ENCODE assay signal across 15 cellular contexts in genomic region chr14:81330619-81331122, GRCh38.
"Had no signal": no experiment of that assay in that cellular context is flagged by ENCODE, and none has a peak within 500 bp of the region (broad histone marks: within the 10 kb centered on the region; RNA-seq: fewer than 3 reads in every experiment).

No MANE protein-coding gene starts in this region.

- H3K4me3 ChIP-seq: cardiac muscle cell, colonic mucosa, right atrium auricular region, spleen, upper lobe of left lung had no signal

- H3K4me3 Mint-ChIP-seq: activated B cell treated with CpG ODN at 0.5 μM for 24 hours; activated CD4-positive, alpha-beta T cell treated with anti-CD3 and anti-CD28 coated beads, Interleukin-2, amount 10 ng/mL, durations not matched to agents 7 days and 5 days; activated naive CD4-positive, alpha-beta T cell treated with anti-CD3 and anti-CD28 coated beads, Interleukin-2, amount 50 U/mL, for 24 hours; naive thymus-derived CD8-positive, alpha-beta T cell; stimulated activated naive B cell treated with anti-CD40 and anti-IgM and Interleukin-4, amounts not matched to agents 10 μg/mL and 1 μg/mL and 100 μg/mL, for 72 hours; T-helper 1 cell treated with Interleukin-12 subunit alpha and Interleukin-12 subunit beta and Interleukin-4 antibody, amounts not matched to agents 30 μg/mL and 1 μg/mL, for 36 hours had no signal

- H3K27ac Mint-ChIP-seq: activated B cell treated with CpG ODN at 0.5 μM for 24 hours; activated CD4-positive, alpha-beta T cell treated with anti-CD3 and anti-CD28 coated beads, Interleukin-2, amount 10 ng/mL, durations not matched to agents 7 days and 5 days; activated naive CD4-positive, alpha-beta T cell treated with anti-CD3 and anti-CD28 coated beads, Interleukin-2, amount 50 U/mL, for 24 hours; naive thymus-derived CD8-positive, alpha-beta T cell; stimulated activated naive B cell treated with anti-CD40 and anti-IgM and Interleukin-4, amounts not matched to agents 10 μg/mL and 1 μg/mL and 100 μg/mL, for 72 hours; T-helper 1 cell treated with Interleukin-12 subunit alpha and Interleukin-12 subunit beta and Interleukin-4 antibody, amounts not matched to agents 30 μg/mL and 1 μg/mL, for 36 hours had no signal

- DNase-seq: activated B cell treated with CpG ODN at 0.5 μM for 24 hours; activated CD4-positive, alpha-beta T cell treated with anti-CD3 and anti-CD28 coated beads, Interleukin-2, amount 10 ng/mL, durations not matched to agents 7 days and 5 days; activated T-cell treated with anti-CD3 and anti-CD28 coated beads, Interleukin-2, amount 50 U/mL, for 1 hour; colonic mucosa; left cardiac atrium; naive thymus-derived CD8-positive, alpha-beta T cell; spleen; stimulated activated CD4-positive, alpha-beta T cell treated with anti-CD3 and anti-CD28 coated beads, Interleukin-1b, Interleukin-23, amount 100 ng/mL, for 48 hours; stimulated activated naive B cell treated with anti-CD40 and anti-IgM and Interleukin-4, amounts not matched to agents 10 μg/mL and 1 μg/mL and 100 μg/mL, for 72 hours; upper lobe of left lung had no signal

- H3K9me3 Mint-ChIP-seq: activated B cell treated with CpG ODN at 0.5 μM for 24 hours; activated CD4-positive, alpha-beta T cell treated with anti-CD3 and anti-CD28 coated beads, Interleukin-2, amount 10 ng/mL, durations not matched to agents 7 days and 5 days; activated naive CD4-positive, alpha-beta T cell treated with anti-CD3 and anti-CD28 coated beads, Interleukin-2, amount 50 U/mL, for 24 hours; naive thymus-derived CD8-positive, alpha-beta T cell; stimulated activated naive B cell treated with anti-CD40 and anti-IgM and Interleukin-4, amounts not matched to agents 10 μg/mL and 1 μg/mL and 100 μg/mL, for 72 hours; T-helper 1 cell treated with Interleukin-12 subunit alpha and Interleukin-12 subunit beta and Interleukin-4 antibody, amounts not matched to agents 30 μg/mL and 1 μg/mL, for 36 hours had no signal

- ATAC-seq: left cardiac atrium; naive thymus-derived CD8-positive, alpha-beta T cell; stimulated activated naive B cell treated with anti-CD40 and anti-IgM and Interleukin-4, amounts not matched to agents 10 μg/mL and 1 μg/mL and 100 μg/mL, for 72 hours had no signal

- H3K27ac ChIP-seq: cardiac muscle cell, colonic mucosa, neutrophil, right atrium auricular region, spleen, upper lobe of left lung had no signal

- H3K36me3 Mint-ChIP-seq: activated naive CD4-positive, alpha-beta T cell treated with anti-CD3 and anti-CD28 coated beads, Interleukin-2, amount 50 U/mL, for 24 hours; naive thymus-derived CD8-positive, alpha-beta T cell; stimulated activated naive B cell treated with anti-CD40 and anti-IgM and Interleukin-4, amounts not matched to agents 10 μg/mL and 1 μg/mL and 100 μg/mL, for 72 hours had no signal

- H3K4me1 Mint-ChIP-seq: activated B cell treated with CpG ODN at 0.5 μM for 24 hours; activated CD4-positive, alpha-beta T cell treated with anti-CD3 and anti-CD28 coated beads, Interleukin-2, amount 10 ng/mL, durations not matched to agents 7 days and 5 days; activated naive CD4-positive, alpha-beta T cell treated with anti-CD3 and anti-CD28 coated beads, Interleukin-2, amount 50 U/mL, for 24 hours; naive thymus-derived CD8-positive, alpha-beta T cell; stimulated activated naive B cell treated with anti-CD40 and anti-IgM and Interleukin-4, amounts not matched to agents 10 μg/mL and 1 μg/mL and 100 μg/mL, for 72 hours had no signal
